Comparison of ENCODE assay signal across 1 cellular context in genomic region chr15:57015360-57015759, GRCh38.
TF ChIP-seq lines count a peak whose summit lies in the region.

No MANE protein-coding gene starts in this region.

TF ChIP-seq in IMR-90, 13 proteins besides CTCF, POLR2A, EP300 and RAD21 (continued from another document):
- TF ChIP-seq USF2 (IDR thresholded peaks at IDR 0.05; ENCODE audit: low read depth, low read length) (no peak), NFE2L2 (IDR thresholded peaks at IDR 0.05; ENCODE audit: low read depth, low read length) (no peak)
TF ChIP-seq in IMR-90: peak in this region for 0.
